9 cellular contexts compared by ENCODE assay signal in genomic region chr19:11293468-11294389, GRCh38. TPM values are rescaled to one million over a fixed set of nuclear protein-coding genes. Genes with fewer than 3 reads are reported as not detected.
DNase-seq lines count a peak whose midpoint lies in the region; ATAC-seq, FAIRE-seq and TF ChIP-seq lines count a peak whose summit lies in the region.
"Had no signal": no experiment of that assay in that cellular context is flagged by ENCODE, and none has a peak within 500 bp of the region (broad histone marks: within the 10 kb centered on the region; RNA-seq: fewer than 3 reads in every experiment).

No MANE protein-coding gene starts in this region.

- no peaks in the 10 kb centered on the region for H3K36me3 Mint-ChIP-seq in CD8-positive, alpha-beta T cell

- no peaks in the 10 kb centered on the region for H3K27me3 ChIP-seq in CD8-positive, alpha-beta T cell (ENCODE audit: insufficient read depth, low read length)

- CTCF ChIA-PET in CD8-positive, alpha-beta T cell (lab: Charles Lee): interaction anchor here (0.6 to 3.6 kb wide), 14 partner anchors 10 to 293 kb away, joined by 3 to 21 read pairs (median 4); partner anchors contain the start of genes ODAD3, PRKCSH and RAB3D

- H3K4me1 Mint-ChIP-seq in CD8-positive, alpha-beta T cell (ENCODE audit: low read depth): peaks cover 4% of the 10 kb centered on the region

- H3K27ac Mint-ChIP-seq in CD8-positive, alpha-beta T cell: no peak overlapping the region

- H3K36me3 ChIP-seq in CD8-positive, alpha-beta T cell (ENCODE audit: insufficient read depth, low read length): no peaks in the 10 kb centered on the region
- no peaks in the 10 kb centered on the region for H3K36me3 ChIP-seq in kidney (ENCODE audit: control insufficient read depth in 1 of 2, insufficient read depth in 2 of 2, low read length in 2 of 2)

- no peak overlapping the region for H3K4me3 ChIP-seq in CD8-positive, alpha-beta T cell (ENCODE audit: low read depth, low read length)
- peak overlapping the region; percentile 46 to 56 for H3K4me3 ChIP-seq in kidney (ENCODE audit: low read length in 2 of 2)

- H3K9me3 Mint-ChIP-seq in CD8-positive, alpha-beta T cell: no peaks in the 10 kb centered on the region

- no peak overlapping the region for H3K4me3 Mint-ChIP-seq in CD8-positive, alpha-beta T cell

- peak overlapping the region; percentile 37 to 46 for H3K9ac ChIP-seq in kidney (ENCODE audit: low read length in 2 of 2)

- no peak overlapping the region for H3K27ac ChIP-seq in CD8-positive, alpha-beta T cell (ENCODE audit: low read depth, low read length)
- peak overlapping the region; percentile 22 to 28 for H3K27ac ChIP-seq in kidney (ENCODE audit: low read depth in 2 of 2, low read length in 2 of 2)

- H3K27me3 Mint-ChIP-seq in CD8-positive, alpha-beta T cell (ENCODE audit: low read depth): peaks cover 24% of the 10 kb centered on the region

- H3K9me3 ChIP-seq in CD8-positive, alpha-beta T cell (ENCODE audit: low read length): no peaks in the 10 kb centered on the region
- no peaks in the 10 kb centered on the region for H3K9me3 ChIP-seq in kidney (ENCODE audit: control insufficient read depth in 1 of 2, low read length in 2 of 2)

- intact Hi-C loops in CD8-positive, alpha-beta T cell (cut with DNase I, micrococcal nuclease): loop anchor here (1.0 to 10.0 kb wide), 5 partner anchors 81 to 293 kb away; partner anchors contain the start of gene SWSAP1 (in 1 of the 2)
- intact Hi-C loops in kidney (cut with DNase I): no loop called here

- POLR2A ChIA-PET in CD8-positive, alpha-beta T cell (lab: Charles Lee): interaction anchor here (0.8 to 1.0 kb wide), 2 partner anchors 82 to 189 kb away, joined by 3 to 6 read pairs; no protein-coding TSS in a partner anchor

- H3K4me1 ChIP-seq in CD8-positive, alpha-beta T cell (ENCODE audit: insufficient read depth, low read length): peaks cover 8% of the 10 kb centered on the region
- peaks cover 0 to 3% of the 10 kb centered on the region in 2 donors for H3K4me1 ChIP-seq in kidney (ENCODE audit: control insufficient read depth in 1 of 2, insufficient read depth in 1 of 2, low read depth in 1 of 2, low read length in 2 of 2)

- DNase-seq in CD8-positive, alpha-beta T cell: peak; percentile 68 to 84 (median 76)
- DNase-seq in NCI-H345 (lab: John Stamatoyannopoulos, UW) (peak; percentile 38), kidney (peak; percentile 98)
- peak; percentile 62 to 76 (median 71) for DNase-seq in activated CD4-positive, CD25-positive, alpha-beta regulatory T cell (lab: John Stamatoyannopoulos, UW)
- DNase-seq in central memory CD4-positive, alpha-beta T cell: peak; percentile 65
- peak; percentile 74 to 86 (median 78) for DNase-seq in stimulated activated CD4-positive, alpha-beta T cell treated with anti-CD3 and anti-CD28 coated beads, Interleukin-12 subunit alpha, Interleukin-12 subunit beta, amount 100 ng/mL, for 48 hours (ENCODE audit: low read depth in 2 of 3, low spot score in 1 of 3)

- ATAC-seq in CD8-positive, alpha-beta T cell: peak; percentile 99
- ATAC-seq in HG02678 (IDR thresholded peaks at IDR 0.05; ENCODE audit: unreplicated experiment) (peak; percentile 60), GM21619 (IDR thresholded peaks at IDR 0.05; ENCODE audit: unreplicated experiment) (no peak)

- FAIRE-seq in kidney (lab: Jason Lieb, UNC): no peak

- peak; percentile 90 for TF ChIP-seq CTCF in CD8-positive, alpha-beta T cell (IDR thresholded peaks at IDR 0.05)
- TF ChIP-seq CTCF in kidney (IDR thresholded peaks at IDR 0.05; ENCODE audit: borderline replicate concordance, extremely low read depth, insufficient read depth): peak; percentile 99

RNA-seq across cellular contexts. Expression of gene TSPAN16, which starts 2.2 kb away (rescaled TPM):
- total RNA-seq in CD8-positive, alpha-beta T cell: not detected
- total RNA-seq in kidney: not detected
- polyA plus RNA-seq in kidney (ENCODE audit: insufficient read depth, low read depth, low replicate concordance): not detected
- total RNA-seq: T-helper 1 cell treated with Interleukin-12 subunit alpha and Interleukin-12 subunit beta and Interleukin-4 antibody, amounts not matched to agents 30 ng/mL and 1 ng/mL, for 36 hours had no signal

RNA-seq across cellular contexts. Expression of gene DOCK6, which starts 31.4 kb away (rescaled TPM):
- total RNA-seq in CD8-positive, alpha-beta T cell: under 1 TPM; 0.19 to 0.54 TPM
- total RNA-seq in kidney: 112 TPM
- polyA plus RNA-seq in kidney (ENCODE audit: insufficient read depth, low read depth, low replicate concordance): 45.8 TPM

RNA-seq across cellular contexts. Expression of gene RAB3D, which starts 45.7 kb away (rescaled TPM):
- 1 to 10 TPM; 1.4 to 1.9 TPM for total RNA-seq in CD8-positive, alpha-beta T cell
- 80.4 TPM for total RNA-seq in kidney
- 8.3 TPM for polyA plus RNA-seq in kidney (ENCODE audit: insufficient read depth, low read depth, low replicate concordance)

RNA-seq across cellular contexts. Expression of gene TMEM205, which starts 52.3 kb away (rescaled TPM):
- total RNA-seq in CD8-positive, alpha-beta T cell: 10 to 100 TPM in 1 of 2 experiments, 1 to 10 TPM in 1; 6.5 to 10.6 TPM
- 150 TPM for total RNA-seq in kidney
- polyA plus RNA-seq in kidney (ENCODE audit: insufficient read depth, low read depth, low replicate concordance): 417 TPM

RNA-seq across cellular contexts. Expression of gene CCDC159, which starts 52.6 kb away (rescaled TPM):
- total RNA-seq in CD8-positive, alpha-beta T cell: 10 to 100 TPM; 26.9 to 36.4 TPM
- 28.9 TPM for total RNA-seq in kidney
- polyA plus RNA-seq in kidney (ENCODE audit: insufficient read depth, low read depth, low replicate concordance): 50.7 TPM

Comparison
In these comparisons a context has a peak if more than half of its experiments do, and no peak if none do; other contexts are left out.
1. DNase-seq: peak in every context shown above with its lines; median percentile 98 in kidney; 78 in stimulated activated CD4-positive, alpha-beta T cell treated with anti-CD3 and anti-CD28 coated beads, Interleukin-12 subunit alpha, Interleukin-12 subunit beta, amount 100 ng/mL, for 48 hours; 76 in CD8-positive, alpha-beta T cell; 71 in activated CD4-positive, CD25-positive, alpha-beta regulatory T cell; 65 in central memory CD4-positive, alpha-beta T cell; 38 in NCI-H345.
2. RNA of gene DOCK6, which starts 31.4 kb away (total RNA-seq): 112 TPM in kidney (single experiment); 0.19 to 0.54 TPM in CD8-positive, alpha-beta T cell; every median in the first group is over 10 times any median in the second.
3. RNA of gene RAB3D, which starts 45.7 kb away (total RNA-seq): 80.4 TPM in kidney (single experiment); 1.4 to 1.9 TPM in CD8-positive, alpha-beta T cell; every median in the first group is over 10 times any median in the second.